In the genomic region with DNA sequence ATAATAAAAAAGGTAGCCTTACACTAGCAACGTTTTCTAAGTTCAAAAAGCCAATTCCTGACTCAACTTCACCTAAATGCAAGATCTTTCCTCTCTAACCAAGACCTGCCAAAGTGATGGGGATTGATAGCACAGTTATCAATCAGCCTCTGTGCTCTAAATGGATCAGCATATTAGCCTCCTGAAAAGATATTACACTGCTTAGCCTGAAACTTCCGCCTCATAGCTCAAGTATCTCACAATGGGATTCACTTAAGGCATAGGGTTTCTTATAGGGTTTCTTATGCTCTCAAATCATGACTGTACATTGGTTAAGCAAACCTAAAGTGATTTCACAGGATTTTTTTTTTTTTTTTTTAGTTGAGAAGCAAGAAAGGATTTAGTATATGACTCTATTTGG, we compare ENCODE assay signal across 9 cellular contexts. TPM values are rescaled to one million over a fixed set of nuclear protein-coding genes. Genes with fewer than 3 reads are reported as not detected.
DNase-seq lines count a peak whose midpoint lies in the region; ATAC-seq and TF ChIP-seq lines count a peak whose summit lies in the region.
"Had no signal": no experiment of that assay in that cellular context is flagged by ENCODE, and none has a peak within 500 bp of the region (broad histone marks: within the 10 kb centered on the region; RNA-seq: fewer than 3 reads in every experiment).

No MANE protein-coding gene starts in this region.

- no peaks in the 10 kb centered on the region for H3K9me3 ChIP-seq in A673 (ENCODE audit: low read depth, low read length, poor library complexity, severe bottlenecking)
- H3K9me3 ChIP-seq in mesodermal cell (ENCODE audit: control insufficient read depth, low read length) = no peaks in the 10 kb centered on the region

- peak overlapping the region; percentile 84 for H3K4me3 Mint-ChIP-seq in activated CD8-positive, alpha-beta T cell treated with anti-CD3 and anti-CD28 coated beads for 36 hours

- H3K36me3 ChIP-seq in A673 (ENCODE audit: insufficient read depth, low read length, poor library complexity, severe bottlenecking) = no peaks in the 10 kb centered on the region
- H3K36me3 ChIP-seq in mesodermal cell (ENCODE audit: control insufficient read depth, insufficient read depth, low read length) = no peaks in the 10 kb centered on the region
- H3K36me3 ChIP-seq: cardiac muscle cell had no signal

- H3K27me3 ChIP-seq in A673 (replicated peaks; ENCODE audit: insufficient read depth, low read depth, low read length, poor library complexity) (no peaks in the 10 kb centered on the region), foreskin keratinocyte (no peaks in the 10 kb centered on the region)
- H3K27me3 ChIP-seq: cardiac muscle cell had no signal

- H3K27me3 Mint-ChIP-seq in activated CD8-positive, alpha-beta T cell treated with anti-CD3 and anti-CD28 coated beads for 36 hours = peaks cover 2% of the 10 kb centered on the region

- 100% methylated on average over 1 of the region's 2 CpGs; no CpG with 5 or more reads in 1 of the 2 experiments for WGBS in mesodermal cell (ENCODE audit: insufficient coverage in 2 of 2), 2 experiments

- peaks cover 44% of the 10 kb centered on the region for H3K4me1 Mint-ChIP-seq in activated CD8-positive, alpha-beta T cell treated with anti-CD3 and anti-CD28 coated beads for 36 hours (ENCODE audit: low read depth)

- BruUV-seq in A673 (replicated peaks; lab: Mats Ljungman, UMichigan) = no TSS peak

- ATAC-seq in GM19463 (IDR thresholded peaks at IDR 0.05; ENCODE audit: unreplicated experiment) = peak; percentile 1
- ATAC-seq in activated CD8-positive, alpha-beta T cell treated with anti-CD3 and anti-CD28 coated beads for 36 hours = peak; percentile 26
- ATAC-seq in GM18519 (IDR thresholded peaks at IDR 0.05; ENCODE audit: low FRiP score, unreplicated experiment) = no peak
- ATAC-seq in foreskin keratinocyte = no peak

- no peak for DNase-seq in A673 (ENCODE audit: low spot score)
- DNase-seq in activated CD8-positive, alpha-beta T cell treated with anti-CD3 and anti-CD28 coated beads for 36 hours = no peak
- DNase-seq in NCI-H2196 (lab: John Stamatoyannopoulos, UW; ENCODE audit: unreplicated experiment) = no peak
- DNase-seq in SW480 (ENCODE audit: low spot score) = no peak
- no peak for DNase-seq in foreskin keratinocyte

- CTCF ChIA-PET in A673 (lab: Charles Lee) = no interaction called here
- CTCF ChIA-PET in activated CD8-positive, alpha-beta T cell treated with anti-CD3 and anti-CD28 coated beads for 36 hours (lab: Charles Lee) = interaction anchor here (1.2 to 1.8 kb wide), 3 partner anchors 123 to 167 kb away, joined by 3 to 5 read pairs (median 3); partner anchors contain the start of gene DIPK2A

- peaks cover 16% of the 10 kb centered on the region for H3K4me1 ChIP-seq in A673 (ENCODE audit: insufficient read depth, low read length, poor library complexity, severe bottlenecking)
- peaks cover 24% of the 10 kb centered on the region for H3K4me1 ChIP-seq in mesodermal cell (ENCODE audit: control insufficient read depth, insufficient read depth, low read length, poor library complexity, severe bottlenecking)
- peaks cover 17% of the 10 kb centered on the region for H3K4me1 ChIP-seq in foreskin keratinocyte

- peak overlapping the region; percentile 84 for H3K27ac Mint-ChIP-seq in activated CD8-positive, alpha-beta T cell treated with anti-CD3 and anti-CD28 coated beads for 36 hours

- no peak overlapping the region for H3K27ac ChIP-seq in A673 (ENCODE audit: low read depth, low read length, poor library complexity, severe bottlenecking)
- H3K27ac ChIP-seq in mesodermal cell (ENCODE audit: low read depth, low read length, severe bottlenecking) = peak overlapping the region; percentile 60
- no peak overlapping the region for H3K27ac ChIP-seq in foreskin keratinocyte
- H3K27ac ChIP-seq: cardiac muscle cell had no signal

- TF ChIP-seq CTCF in A673 (conservative IDR thresholded peaks at IDR 0.05; ENCODE audit: low read depth, low read length) = no peak
- TF ChIP-seq CTCF in activated CD8-positive, alpha-beta T cell treated with anti-CD3 and anti-CD28 coated beads for 36 hours (IDR thresholded peaks at IDR 0.05) = no peak
- TF ChIP-seq CTCF in foreskin keratinocyte (conservative IDR thresholded peaks at IDR 0.05) = no peak

- no peaks in the 10 kb centered on the region for H3K36me3 Mint-ChIP-seq in activated CD8-positive, alpha-beta T cell treated with anti-CD3 and anti-CD28 coated beads for 36 hours (ENCODE audit: low read depth)

- POLR2A ChIA-PET in A673 (lab: Charles Lee; ENCODE audit: low non-redundant PET) = no interaction called here
- POLR2A ChIA-PET in activated CD8-positive, alpha-beta T cell treated with anti-CD3 and anti-CD28 coated beads for 36 hours (lab: Charles Lee) = interaction anchor here (1.1 to 2.2 kb wide), 2 partner anchors 76 to 123 kb away, joined by 3 to 9 read pairs; partner anchors contain the start of gene DIPK2A

- H3K4me3 ChIP-seq in A673 (ENCODE audit: low read depth, low read length, poor library complexity, severe bottlenecking) (peak overlapping the region; percentile 48), mesodermal cell (ENCODE audit: extremely low read depth, insufficient read depth, low read length, poor library complexity, severe bottlenecking) (peak overlapping the region; percentile 39)

- intact Hi-C loops in A673 (cut with micrococcal nuclease; ENCODE audit: unreplicated experiment) = no loop called here
- intact Hi-C loops in activated CD8-positive, alpha-beta T cell treated with anti-CD3 and anti-CD28 coated beads for 36 hours (cut with micrococcal nuclease) = loop anchor here (5.0 kb wide), 1 partner anchor 71 kb away; no protein-coding TSS in a partner anchor

- no peaks in the 10 kb centered on the region for H3K9me3 Mint-ChIP-seq in activated CD8-positive, alpha-beta T cell treated with anti-CD3 and anti-CD28 coated beads for 36 hours

RNA-seq across cellular contexts. Expression of gene SLC9A9, which starts 0.4 kb away (rescaled TPM):
- total RNA-seq in A673 (2021) (1.4 and 2.0 TPM in 2 replicates), foreskin keratinocyte (1.9 and 2.0 TPM in 2 replicates)
- total RNA-seq in activated CD8-positive, alpha-beta T cell treated with anti-CD3 and anti-CD28 coated beads for 36 hours = 1 to 10 TPM; 1.9 to 2.2 TPM
- 5.5 TPM for polyA plus RNA-seq in mesodermal cell (2013, experiment 1 of 2)
- polyA plus RNA-seq in mesodermal cell (2013, experiment 2 of 2) = 6.6 TPM
- 1.3 and 1.4 TPM in 2 replicates for polyA plus RNA-seq in foreskin keratinocyte

Comparison
In these comparisons a context has a peak if more than half of its experiments do, and no peak if none do; other contexts are left out.
1. ATAC-seq: peak in GM19463 (single experiment) and activated CD8-positive, alpha-beta T cell treated with anti-CD3 and anti-CD28 coated beads for 36 hours (single experiment); none in GM18519 (single experiment) and foreskin keratinocyte (single experiment).